24 cellular contexts compared by ENCODE assay signal in genomic region chr1:197250616-197251015, GRCh38. TPM values are rescaled to one million over a fixed set of nuclear protein-coding genes. Genes with fewer than 3 reads are reported as not detected.
"Had no signal": no experiment of that assay in that cellular context is flagged by ENCODE, and none has a peak within 500 bp of the region (broad histone marks: within the 10 kb centered on the region; RNA-seq: fewer than 3 reads in every experiment).

No MANE protein-coding gene starts in this region.

- ATAC-seq: PC-3, Right ventricle myocardium inferior had no signal

- DNase-seq: Karpas-422, KG1, MG63, NCI-H1092, NCI-H1105 treated with DMSO at 0.1 percent for 48 hours, NCI-H1417 treated with DMSO at 0.1 percent for 48 hours, NCI-H146, NCI-H1694 treated with DMSO at 0.1 percent for 48 hours, NCI-H1930, NCI-H2081, NCI-H2107, NCI-H2227 treated with DMSO at 0.1 percent for 48 hours, NCI-H524, NCI-H526 treated with DMSO at 0.1 percent for 48 hours, NCI-H774, PC-3, Peyer's patch, SHP77 treated with DMSO at 0.1 percent for 48 hours, SJCRH30, SK-N-SH, T-helper 1 cell had no signal

RNA-seq across cellular contexts. Expression of gene CRB1, which starts 17.4 kb away (rescaled TPM):
- total RNA-seq: HT-29, Peyer's patch, RPMI7951 had no signal
